2 cellular contexts compared by ENCODE assay signal in genomic region chr1:47178665-47179022, GRCh38.
TF ChIP-seq lines count a peak whose summit lies in the region.

No MANE protein-coding gene starts in this region.

TF ChIP-seq in A549, 52 proteins besides CTCF, POLR2A, EP300 and RAD21:
- TF ChIP-seq ZC3H11A (IDR thresholded peaks at IDR 0.05), result no peak
- no peak for TF ChIP-seq HOXA7 (CRISPR knock-in tag; IDR thresholded peaks at IDR 0.05)
- TF ChIP-seq CHD4 (IDR thresholded peaks at IDR 0.05; ENCODE audit: borderline replicate concordance), result no peak
- TF ChIP-seq HEYL (CRISPR knock-in tag; IDR thresholded peaks at IDR 0.05), result no peak
- no peak for TF ChIP-seq ZSCAN20 (CRISPR knock-in tag; IDR thresholded peaks at IDR 0.05)
- no peak for TF ChIP-seq SREBF2 (IDR thresholded peaks at IDR 0.05)
- no peak for TF ChIP-seq FOSB (CRISPR knock-in tag; IDR thresholded peaks at IDR 0.05)
- TF ChIP-seq CEBPB (IDR thresholded peaks at IDR 0.05), result no peak

TF ChIP-seq in K562, 482 proteins besides CTCF, POLR2A, EP300 and RAD21:
- TF ChIP-seq HDGF (IDR thresholded peaks at IDR 0.05), result no peak
- TF ChIP-seq CGGBP1 (CRISPR knock-in tag; IDR thresholded peaks at IDR 0.05), result no peak
- TF ChIP-seq ZBTB17 (CRISPR knock-in tag; IDR thresholded peaks at IDR 0.05), result 0 out of 2 replicates have a peak, but pooled peaks have one; percentile 24
- TF ChIP-seq RB1 (IDR thresholded peaks at IDR 0.05; ENCODE audit: low read depth), result 0 out of 2 replicates have a peak, but pooled peaks have one; percentile 18
- TF ChIP-seq PYGO2 (tag; IDR thresholded peaks at IDR 0.05), result no peak
- TF ChIP-seq MAZ (CRISPR knock-in tag; conservative IDR thresholded peaks at IDR 0.05 in 1 of 2, IDR thresholded peaks at IDR 0.05 in 1 of 2), result no peak
- TF ChIP-seq NUFIP1 (IDR thresholded peaks at IDR 0.05; ENCODE audit: partially characterized antibody), result no peak
- TF ChIP-seq HDAC8 (tag; IDR thresholded peaks at IDR 0.05), result 0 out of 2 replicates have a peak, but pooled peaks have one; percentile 24
- no peak for TF ChIP-seq CBX8 (IDR thresholded peaks at IDR 0.05; ENCODE audit: borderline replicate concordance, extremely low read depth, low read depth, low read length, poor library complexity, severe bottlenecking)
- TF ChIP-seq REST (CRISPR knock-in tag; IDR thresholded peaks at IDR 0.05; ENCODE audit: low read depth), result no peak
- TF ChIP-seq NCOR1 (IDR thresholded peaks at IDR 0.05), result no peak
- 0 out of 2 replicates have a peak, but pooled peaks have one; percentile 8 for TF ChIP-seq AFF4 (CRISPR knock-in tag; IDR thresholded peaks at IDR 0.05)
- 0 out of 2 replicates have a peak, but pooled peaks have one; percentile 52 for TF ChIP-seq ZNF431 (CRISPR knock-in tag; IDR thresholded peaks at IDR 0.05)
- 0 out of 2 replicates have a peak, but pooled peaks have one; percentile 33 for TF ChIP-seq HMGXB4 (CRISPR knock-in tag; IDR thresholded peaks at IDR 0.05)
- TF ChIP-seq IRF2 (CRISPR knock-in tag; IDR thresholded peaks at IDR 0.05), result no peak
- no peak for TF ChIP-seq PCBP2 (IDR thresholded peaks at IDR 0.05; ENCODE audit: low read depth, low read length, poor library complexity, severe bottlenecking)
- no peak for TF ChIP-seq ZNF316 (IDR thresholded peaks at IDR 0.05)
- TF ChIP-seq MTF1 (CRISPR knock-in tag; IDR thresholded peaks at IDR 0.05; ENCODE audit: borderline replicate concordance), result no peak
- peak; percentile 39; the same call in 1 of the 2 replicates for TF ChIP-seq ZNF740 (CRISPR knock-in tag; IDR thresholded peaks at IDR 0.05)
- no peak for TF ChIP-seq ZNF740 (tag; IDR thresholded peaks at IDR 0.05)
